20 cellular contexts compared by ENCODE assay signal in the genomic region with DNA sequence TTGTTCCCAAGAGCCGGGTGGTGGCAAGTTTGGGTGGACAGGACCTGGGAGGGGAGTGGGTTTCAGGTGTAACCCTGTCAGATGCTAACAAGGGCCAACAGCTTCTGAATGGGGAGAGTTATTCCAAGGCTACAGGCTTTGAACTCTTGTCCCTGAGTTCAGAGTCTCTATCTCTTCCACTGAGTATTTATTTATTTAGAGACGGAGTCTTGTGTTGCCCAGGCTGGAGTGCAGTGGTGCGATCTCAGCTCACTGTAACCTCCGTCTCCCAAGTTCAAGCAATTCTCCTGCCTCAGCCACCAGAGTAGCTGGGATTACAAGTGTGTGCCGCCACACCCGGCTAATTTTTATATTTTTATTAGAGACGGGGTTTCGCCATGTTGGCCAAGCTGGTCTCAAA. TPM values are rescaled to one million over a fixed set of nuclear protein-coding genes. Genes with fewer than 3 reads are reported as not detected.
DNase-seq lines count a peak whose midpoint lies in the region; ATAC-seq and TF ChIP-seq lines count a peak whose summit lies in the region.
"Had no signal": no experiment of that assay in that cellular context is flagged by ENCODE, and none has a peak within 500 bp of the region (broad histone marks: within the 10 kb centered on the region; RNA-seq: fewer than 3 reads in every experiment).

No MANE protein-coding gene starts in this region.

- no peak for ATAC-seq in DND-41 (ENCODE audit: insufficient read depth, low read depth)
- ATAC-seq in GM21447 (IDR thresholded peaks at IDR 0.05; ENCODE audit: unreplicated experiment): no peak
- ATAC-seq: CD8-positive, alpha-beta T cell; PC-3 had no signal

- no peaks in the 10 kb centered on the region for H3K27me3 ChIP-seq in DND-41 (ENCODE audit: insufficient read depth, low read length, poor library complexity)
- H3K27me3 ChIP-seq: BLaER1 had no signal

- H3K27ac ChIP-seq in DND-41 (ENCODE audit: low read length): no peak overlapping the region

- no peaks in the 10 kb centered on the region for H3K9me3 ChIP-seq in DND-41 (ENCODE audit: insufficient read depth, low read length, severe bottlenecking)
- H3K9me3 ChIP-seq: BLaER1 had no signal

- H3K4me3 ChIP-seq in DND-41 (ENCODE audit: low read depth in 1 of 2, low read length in 2 of 2): no peak overlapping the region
- H3K4me3 ChIP-seq: BLaER1 had no signal

- peak; percentile 29 for TF ChIP-seq POLR2A in erythroblast (IDR thresholded peaks at IDR 0.05; ENCODE audit: low read length)

- H3K4me3 Mint-ChIP-seq in activated T-helper 2 cell treated with anti-CD3 and anti-CD28 coated beads, Interferon-gamma antibody, Interleukin-2, Interleukin-4, amounts not matched to agents 10 μg/mL and 5 μg/mL and 100 μg/mL, durations not matched to agents 14 hours and 24 hours and 36 hours (ENCODE audit: low read depth): no peak overlapping the region
- H3K4me3 Mint-ChIP-seq in neural crest cell: peak overlapping the region; percentile 84
- no peak overlapping the region for H3K4me3 Mint-ChIP-seq in activated CD4-positive, alpha-beta memory T cell treated with anti-CD3 and anti-CD28 coated beads for 36 hours
- H3K4me3 Mint-ChIP-seq: CD8-positive, alpha-beta T cell had no signal

- H3K4me1 ChIP-seq in DND-41 (ENCODE audit: insufficient read depth, low read length): peaks cover 40% of the 10 kb centered on the region

- POLR2A ChIA-PET in activated CD4-positive, alpha-beta memory T cell treated with anti-CD3 and anti-CD28 coated beads for 36 hours (lab: Charles Lee): no interaction called here

- H3K79me2 ChIP-seq in DND-41 (ENCODE audit: insufficient read depth, low read length): peaks cover 25% of the 10 kb centered on the region

- peaks cover 15% of the 10 kb centered on the region for H3K36me3 ChIP-seq in DND-41 (ENCODE audit: insufficient read depth, low read length)

- peaks cover 26% of the 10 kb centered on the region for H3K36me3 Mint-ChIP-seq in activated T-helper 2 cell treated with anti-CD3 and anti-CD28 coated beads, Interferon-gamma antibody, Interleukin-2, Interleukin-4, amounts not matched to agents 10 μg/mL and 5 μg/mL and 100 μg/mL, durations not matched to agents 14 hours and 24 hours and 36 hours (ENCODE audit: low read depth)
- peaks cover 8% of the 10 kb centered on the region for H3K36me3 Mint-ChIP-seq in neural crest cell (ENCODE audit: low read depth)
- H3K36me3 Mint-ChIP-seq in activated CD4-positive, alpha-beta memory T cell treated with anti-CD3 and anti-CD28 coated beads for 36 hours: peaks cover 14% of the 10 kb centered on the region

- intact Hi-C loops in activated T-helper 2 cell treated with anti-CD3 and anti-CD28 coated beads, Interferon-gamma antibody, Interleukin-2, Interleukin-4, amounts not matched to agents 10 μg/mL and 5 μg/mL and 100 μg/mL, durations not matched to agents 14 hours and 24 hours and 36 hours (cut with micrococcal nuclease): loop anchor here (5.0 to 10.0 kb wide), 2 partner anchors 230 to 922 kb away; partner anchors contain the start of gene FUS
- intact Hi-C loops in activated CD4-positive, alpha-beta memory T cell treated with anti-CD3 and anti-CD28 coated beads for 36 hours (cut with micrococcal nuclease): loop anchor here (5.0 kb wide), 2 partner anchors 42 to 137 kb away; partner anchors contain the start of gene VKORC1

- no peak overlapping the region for H2AFZ ChIP-seq in DND-41 (ENCODE audit: low read depth, low read length)

- H3K4me1 Mint-ChIP-seq in activated T-helper 2 cell treated with anti-CD3 and anti-CD28 coated beads, Interferon-gamma antibody, Interleukin-2, Interleukin-4, amounts not matched to agents 10 μg/mL and 5 μg/mL and 100 μg/mL, durations not matched to agents 14 hours and 24 hours and 36 hours (ENCODE audit: low read depth): peaks cover 32% of the 10 kb centered on the region
- peaks cover 34% of the 10 kb centered on the region for H3K4me1 Mint-ChIP-seq in neural crest cell
- peaks cover 27% of the 10 kb centered on the region for H3K4me1 Mint-ChIP-seq in activated CD4-positive, alpha-beta memory T cell treated with anti-CD3 and anti-CD28 coated beads for 36 hours (ENCODE audit: low read depth)

- H4K20me1 ChIP-seq in DND-41 (ENCODE audit: insufficient read depth, low read length): peaks cover 12% of the 10 kb centered on the region

- no peaks in the 10 kb centered on the region for H3K9me3 Mint-ChIP-seq in activated T-helper 2 cell treated with anti-CD3 and anti-CD28 coated beads, Interferon-gamma antibody, Interleukin-2, Interleukin-4, amounts not matched to agents 10 μg/mL and 5 μg/mL and 100 μg/mL, durations not matched to agents 14 hours and 24 hours and 36 hours
- H3K9me3 Mint-ChIP-seq in neural crest cell: no peaks in the 10 kb centered on the region
- H3K9me3 Mint-ChIP-seq in activated CD4-positive, alpha-beta memory T cell treated with anti-CD3 and anti-CD28 coated beads for 36 hours: no peaks in the 10 kb centered on the region
- H3K9me3 Mint-ChIP-seq: CD8-positive, alpha-beta T cell had no signal

- H3K9ac ChIP-seq in DND-41 (ENCODE audit: low read depth, low read length): peak overlapping the region; percentile 8; the same call in 1 of the 2 replicates
- H3K9ac ChIP-seq: BLaER1 had no signal

- CTCF ChIA-PET in activated CD4-positive, alpha-beta memory T cell treated with anti-CD3 and anti-CD28 coated beads for 36 hours (lab: Charles Lee): interaction anchor here (0.6 to 6.0 kb wide), 9 partner anchors 9 to 488 kb away, joined by 3 to 66 read pairs (median 4); partner anchors contain the start of genes HSD3B7 and ZNF843

- peak overlapping the region; percentile 42 for H3K27ac Mint-ChIP-seq in activated T-helper 2 cell treated with anti-CD3 and anti-CD28 coated beads, Interferon-gamma antibody, Interleukin-2, Interleukin-4, amounts not matched to agents 10 μg/mL and 5 μg/mL and 100 μg/mL, durations not matched to agents 14 hours and 24 hours and 36 hours
- no peak overlapping the region for H3K27ac Mint-ChIP-seq in neural crest cell (ENCODE audit: unreplicated experiment)
- H3K27ac Mint-ChIP-seq in activated CD4-positive, alpha-beta memory T cell treated with anti-CD3 and anti-CD28 coated beads for 36 hours: no peak overlapping the region
- H3K27ac Mint-ChIP-seq: CD8-positive, alpha-beta T cell had no signal

- no peak for DNase-seq in DND-41
- no peak for DNase-seq in activated T-helper 2 cell treated with anti-CD3 and anti-CD28 coated beads, Interferon-gamma antibody, Interleukin-2, Interleukin-4, amounts not matched to agents 10 μg/mL and 5 μg/mL and 100 μg/mL, durations not matched to agents 14 hours and 24 hours and 36 hours (ENCODE audit: low spot score)
- DNase-seq in erythroblast (lab: John Stamatoyannopoulos, UW): no peak
- DNase-seq in neural crest cell (ENCODE audit: low read depth, low spot score): no peak
- DNase-seq in mesenteric fat pad (ENCODE audit: low spot score): no peak
- DNase-seq in NCI-H82 treated with DMSO at 0.1 percent for 48 hours (lab: John Stamatoyannopoulos, UW; ENCODE audit: unreplicated experiment): no peak
- DNase-seq in activated CD4-positive, alpha-beta memory T cell treated with anti-CD3 and anti-CD28 coated beads for 36 hours: no peak
- DNase-seq: CD8-positive, alpha-beta T cell; DMS53; GOT3; Karpas-422; NCI-H1417 treated with DMSO at 0.1 percent for 48 hours; NCI-H187 treated with DMSO at 0.1 percent for 48 hours; NCI-H226; NCI-H524 treated with DMSO at 0.1 percent for 48 hours; PC-3; RPMI8226; SIG-M5 had no signal

- no peaks in the 10 kb centered on the region for H3K27me3 Mint-ChIP-seq in activated T-helper 2 cell treated with anti-CD3 and anti-CD28 coated beads, Interferon-gamma antibody, Interleukin-2, Interleukin-4, amounts not matched to agents 10 μg/mL and 5 μg/mL and 100 μg/mL, durations not matched to agents 14 hours and 24 hours and 36 hours (ENCODE audit: low read depth)
- H3K27me3 Mint-ChIP-seq in neural crest cell (ENCODE audit: low read depth): peaks cover 8% of the 10 kb centered on the region
- H3K27me3 Mint-ChIP-seq in activated CD4-positive, alpha-beta memory T cell treated with anti-CD3 and anti-CD28 coated beads for 36 hours: no peaks in the 10 kb centered on the region

- no peak overlapping the region for H3K4me2 ChIP-seq in DND-41 (ENCODE audit: insufficient read depth, low read length)
- H3K4me2 ChIP-seq: BLaER1 had no signal

- TF ChIP-seq CTCF in DND-41 (IDR thresholded peaks at IDR 0.05; ENCODE audit: borderline replicate concordance, extremely low read depth, low read length, poor library complexity, severe bottlenecking) (no peak), neural crest cell (conservative IDR thresholded peaks at IDR 0.05) (no peak)

RNA-seq across cellular contexts. Expression of gene SETD1A, which starts 2.6 kb away (rescaled TPM):
- total RNA-seq in activated T-helper 2 cell treated with anti-CD3 and anti-CD28 coated beads, Interferon-gamma antibody, Interleukin-2, Interleukin-4, amounts not matched to agents 10 μg/mL and 5 μg/mL and 100 μg/mL, durations not matched to agents 14 hours and 24 hours and 36 hours: 28.9 TPM in 2 replicates
- total RNA-seq in neural crest cell (33.4 and 35.2 TPM in 2 replicates), mesenteric fat pad (18.5 TPM)
- total RNA-seq in activated CD4-positive, alpha-beta memory T cell treated with anti-CD3 and anti-CD28 coated beads for 36 hours: 10 to 100 TPM; 16.4 to 17.4 TPM

RNA-seq across cellular contexts. Expression of gene ORAI3, which starts 6.1 kb away (rescaled TPM):
- total RNA-seq in activated T-helper 2 cell treated with anti-CD3 and anti-CD28 coated beads, Interferon-gamma antibody, Interleukin-2, Interleukin-4, amounts not matched to agents 10 μg/mL and 5 μg/mL and 100 μg/mL, durations not matched to agents 14 hours and 24 hours and 36 hours: 14.2 and 17.4 TPM in 2 replicates
- total RNA-seq in neural crest cell (7.7 and 8.0 TPM in 2 replicates), mesenteric fat pad (17.9 TPM)
- total RNA-seq in activated CD4-positive, alpha-beta memory T cell treated with anti-CD3 and anti-CD28 coated beads for 36 hours: 1 to 10 TPM; 9.6 to 9.7 TPM

RNA-seq across cellular contexts. Expression of gene HSD3B7, which starts 30.0 kb away (rescaled TPM):
- 2.9 and 3.3 TPM in 2 replicates for total RNA-seq in activated T-helper 2 cell treated with anti-CD3 and anti-CD28 coated beads, Interferon-gamma antibody, Interleukin-2, Interleukin-4, amounts not matched to agents 10 μg/mL and 5 μg/mL and 100 μg/mL, durations not matched to agents 14 hours and 24 hours and 36 hours
- total RNA-seq in neural crest cell (1.9 and 2.3 TPM in 2 replicates), mesenteric fat pad (51.1 TPM)
- total RNA-seq in activated CD4-positive, alpha-beta memory T cell treated with anti-CD3 and anti-CD28 coated beads for 36 hours: 1 to 10 TPM; 2.2 TPM

RNA-seq across cellular contexts. Expression of gene FBXL19, which starts 31.6 kb away (rescaled TPM):
- 34.4 and 34.6 TPM in 2 replicates for total RNA-seq in activated T-helper 2 cell treated with anti-CD3 and anti-CD28 coated beads, Interferon-gamma antibody, Interleukin-2, Interleukin-4, amounts not matched to agents 10 μg/mL and 5 μg/mL and 100 μg/mL, durations not matched to agents 14 hours and 24 hours and 36 hours
- total RNA-seq in neural crest cell: 78.1 and 84.7 TPM in 2 replicates
- 11.4 TPM for total RNA-seq in mesenteric fat pad
- 10 to 100 TPM; 21.0 to 22.2 TPM for total RNA-seq in activated CD4-positive, alpha-beta memory T cell treated with anti-CD3 and anti-CD28 coated beads for 36 hours

RNA-seq across cellular contexts. Expression of gene STX1B, which starts 55.4 kb away (rescaled TPM):
- 0.57 and 0.97 TPM in 2 replicates for total RNA-seq in activated T-helper 2 cell treated with anti-CD3 and anti-CD28 coated beads, Interferon-gamma antibody, Interleukin-2, Interleukin-4, amounts not matched to agents 10 μg/mL and 5 μg/mL and 100 μg/mL, durations not matched to agents 14 hours and 24 hours and 36 hours
- 12.1 and 14.1 TPM in 2 replicates for total RNA-seq in neural crest cell
- 1.5 TPM for total RNA-seq in mesenteric fat pad
- 1 to 10 TPM in 1 of 2 experiments, under 1 TPM in 1; 0.92 to 1.0 TPM for total RNA-seq in activated CD4-positive, alpha-beta memory T cell treated with anti-CD3 and anti-CD28 coated beads for 36 hours

Comparison
In these comparisons a context has a peak if more than half of its experiments do, and no peak if none do; other contexts are left out.
1. RNA of gene HSD3B7, which starts 30.0 kb away (total RNA-seq): 51.1 TPM in mesenteric fat pad (single experiment); 2.9 to 3.3 TPM in activated T-helper 2 cell treated with anti-CD3 and anti-CD28 coated beads, Interferon-gamma antibody, Interleukin-2, Interleukin-4, amounts not matched to agents 10 μg/mL and 5 μg/mL and 100 μg/mL, durations not matched to agents 14 hours and 24 hours and 36 hours, 2.2 TPM in activated CD4-positive, alpha-beta memory T cell treated with anti-CD3 and anti-CD28 coated beads for 36 hours and 1.9 to 2.3 TPM in neural crest cell; every median in the first group is over 10 times any median in the second.